ENCODE assay signal across 20 cellular contexts in genomic region chr1:48761411-48761810, GRCh38. TPM values are rescaled to one million over a fixed set of nuclear protein-coding genes. Genes with fewer than 3 reads are reported as not detected.
A peak's percentile ranks its signal among the peaks of the same experiment; 100 is the strongest.
DNase-seq lines count a peak whose midpoint lies in the region; TF ChIP-seq lines count a peak whose summit lies in the region.
"Had no signal": no experiment of that assay in that cellular context is flagged by ENCODE, and none has a peak within 500 bp of the region (broad histone marks: within the 10 kb centered on the region; RNA-seq: fewer than 3 reads in every experiment).

No MANE protein-coding gene starts in this region.

- H3K79me2 ChIP-seq in SK-N-SH (ENCODE audit: insufficient read depth) = no peaks in the 10 kb centered on the region

- TF ChIP-seq CTCF in BJ (IDR thresholded peaks at IDR 0.05; ENCODE audit: insufficient read depth, low read depth, low read length) = no peak
- no peak for TF ChIP-seq CTCF in SK-N-SH (IDR thresholded peaks at IDR 0.05)

- POLR2A ChIA-PET in BJ (lab: Charles Lee) = no interaction called here
- POLR2A ChIA-PET in SK-N-SH (lab: Yijun Ruan, JAX) = no interaction called here

- peak overlapping the region in 1 of 2 experiments; percentile 44; a peak in 1 of 4 replicates for H3K27ac ChIP-seq in SK-N-SH (ENCODE audit: low read depth in 2 of 2, low read length in 1 of 2)
- H3K27ac ChIP-seq: coronary artery, gastrocnemius medialis, right lobe of liver, thyroid gland had no signal

- no peaks in the 10 kb centered on the region for H3F3A ChIP-seq in SK-N-SH (replicated peaks; ENCODE audit: insufficient read depth)

- CTCF ChIA-PET in BJ (lab: Yijun Ruan, JAX) (no interaction called here), SK-N-SH (lab: Yijun Ruan, JAX) (interaction anchor here (1.4 to 1.5 kb wide), 2 partner anchors 14 to 1587 kb away, joined by 3 to 4 read pairs; no protein-coding TSS in a partner anchor)

- H3K27me3 ChIP-seq in BJ (ENCODE audit: control insufficient read depth, insufficient read depth, low read length) (no peaks in the 10 kb centered on the region), SK-N-SH (ENCODE audit: insufficient read depth) (no peaks in the 10 kb centered on the region)
- H3K27me3 ChIP-seq: BE2C, gastrocnemius medialis, right lobe of liver, thyroid gland had no signal

- no peak overlapping the region for H3K9ac ChIP-seq in SK-N-SH

- H3K4me3 ChIP-seq in BJ (ENCODE audit: low read depth, low read length) = no peak overlapping the region
- H3K4me3 ChIP-seq in SK-N-SH (ENCODE audit: low read depth in 2 of 2, low read length in 1 of 2) = no peak overlapping the region
- H3K4me3 ChIP-seq: coronary artery, gastrocnemius medialis, right lobe of liver, thyroid gland had no signal

- H3K4me1 ChIP-seq in SK-N-SH (ENCODE audit: control insufficient read depth in 1 of 2, insufficient read depth in 2 of 2, low read depth in 1 of 2, low read length in 1 of 2) = peaks cover 3 to 9% of the 10 kb centered on the region in 2 experiments; a peak in 3 of 4 replicates
- H3K4me1 ChIP-seq: BE2C, gastrocnemius medialis, right lobe of liver, thyroid gland had no signal

- H3K36me3 ChIP-seq in BJ (ENCODE audit: control insufficient read depth, insufficient read depth, low read length) = no peaks in the 10 kb centered on the region
- peaks cover 10 to 50% of the 10 kb centered on the region in 2 experiments for H3K36me3 ChIP-seq in SK-N-SH (replicated peaks in 1 of 2; ENCODE audit: control insufficient read depth in 1 of 2, insufficient read depth in 2 of 2, low read length in 1 of 2)
- H3K36me3 ChIP-seq: BE2C, gastrocnemius medialis, right lobe of liver had no signal

- TF ChIP-seq EP300 in SK-N-SH (IDR thresholded peaks at IDR 0.05; ENCODE audit: borderline replicate concordance in 1 of 2, low read depth in 1 of 2, low read length in 1 of 2) = no peak

- TF ChIP-seq RAD21 in SK-N-SH (IDR thresholded peaks at IDR 0.05; ENCODE audit: low read length) = no peak

- H3K9me2 ChIP-seq in SK-N-SH = no peaks in the 10 kb centered on the region

- no peak overlapping the region for H2AFZ ChIP-seq in SK-N-SH (ENCODE audit: low read depth)

- DNase-seq in BJ (ENCODE audit: low read depth) = peak; percentile 15
- no peak for DNase-seq in SK-N-SH
- peak; percentile 79 for DNase-seq in fibroblast of gingiva (ENCODE audit: low read depth)
- peak; percentile 11 for DNase-seq in non-pigmented ciliary epithelial cell (ENCODE audit: low read depth)
- DNase-seq in NCI-H2171 treated with DMSO at 0.1 percent for 48 hours (lab: John Stamatoyannopoulos, UW) = no peak
- DNase-seq in stimulated activated CD4-positive, alpha-beta T cell treated with anti-CD3 and anti-CD28 coated beads, Interleukin-1b, Interleukin-23, amount 100 ng/mL, for 48 hours = no peak
- DNase-seq in occipital lobe (lab: John Stamatoyannopoulos, UW) = no peak
- no peak for DNase-seq in NCI-H1048 (lab: John Stamatoyannopoulos, UW)
- DNase-seq: activated CD4-positive, alpha-beta T cell treated with anti-CD3 and anti-CD28 coated beads for 4 hours; BE2C; COR-L47; gastrocnemius medialis; NCI-H1436; NCI-H524; right lobe of liver; thyroid gland had no signal

- no peaks in the 10 kb centered on the region for H4K20me1 ChIP-seq in SK-N-SH (ENCODE audit: insufficient read depth)

- peak overlapping the region; percentile 32; the same call in 1 of the 2 replicates for H3K4me2 ChIP-seq in SK-N-SH

- no peaks in the 10 kb centered on the region for H3K9me3 ChIP-seq in SK-N-SH
- H3K9me3 ChIP-seq: BE2C, gastrocnemius medialis, right lobe of liver, thyroid gland had no signal

TF ChIP-seq in SK-N-SH, 30 proteins besides CTCF, POLR2A, EP300 and RAD21:
- TF ChIP-seq JUND (IDR thresholded peaks at IDR 0.05) (peak; percentile 36; the same call in 1 of the 2 replicates), ZBTB33 (IDR thresholded peaks at IDR 0.05; ENCODE audit: borderline replicate concordance, low read depth) (no peak), TCF12 (IDR thresholded peaks at IDR 0.05) (peak; percentile 44; the same call in 1 of the 2 replicates), FOSL2 (IDR thresholded peaks at IDR 0.05; ENCODE audit: borderline replicate concordance, low read depth) (peak; percentile 26; the same call in 1 of the 2 replicates), POLR2AphosphoS5 (IDR thresholded peaks at IDR 0.05; ENCODE audit: low read depth, low read length) (no peak), YY1 (IDR thresholded peaks at IDR 0.05; ENCODE audit: low read depth) (no peak), REST (IDR thresholded peaks at IDR 0.05; ENCODE audit: low read depth, low read length) (no peak), GABPA (IDR thresholded peaks at IDR 0.05; ENCODE audit: low read depth) (no peak), MEF2A (IDR thresholded peaks at IDR 0.05; ENCODE audit: borderline replicate concordance, low read depth) (no peak), FOXM1 (IDR thresholded peaks at IDR 0.05; ENCODE audit: low read depth) (no peak)

RNA-seq across cellular contexts. Expression of gene BEND5, which starts 15.3 kb away (rescaled TPM):
- polyA plus RNA-seq in BJ (2011; rRNA removed) (not detected in 2 replicates), SK-N-SH (2012; rRNA removed) (4.3 and 5.6 TPM in 2 replicates)
- polyA minus RNA-seq in BJ (2011; rRNA and poly(A)+ RNA removed) = not detected in 2 replicates
- 5.8 and 6.3 TPM in 2 replicates for polyA plus RNA-seq in SK-N-SH (2012; cell fraction: cytosol; rRNA removed)
- polyA plus RNA-seq in SK-N-SH (2012; cell fraction: nucleus; rRNA removed) = 3.2 and 4.1 TPM in 2 replicates
- total RNA-seq in occipital lobe = 18.2 TPM
- total RNA-seq: bronchial epithelial cell, MCF 10A had no signal
- polyA plus RNA-seq: keratinocyte had no signal

Comparison
In these comparisons a context has a peak if more than half of its experiments do, and no peak if none do; other contexts are left out.
1. DNase-seq: peak in BJ (single experiment), fibroblast of gingiva (single experiment) and non-pigmented ciliary epithelial cell (single experiment); none in SK-N-SH (single experiment), NCI-H2171 treated with DMSO at 0.1 percent for 48 hours (single experiment), stimulated activated CD4-positive, alpha-beta T cell treated with anti-CD3 and anti-CD28 coated beads, Interleukin-1b, Interleukin-23, amount 100 ng/mL, for 48 hours (single experiment), occipital lobe (single experiment) and NCI-H1048 (single experiment).